In the genomic region with DNA sequence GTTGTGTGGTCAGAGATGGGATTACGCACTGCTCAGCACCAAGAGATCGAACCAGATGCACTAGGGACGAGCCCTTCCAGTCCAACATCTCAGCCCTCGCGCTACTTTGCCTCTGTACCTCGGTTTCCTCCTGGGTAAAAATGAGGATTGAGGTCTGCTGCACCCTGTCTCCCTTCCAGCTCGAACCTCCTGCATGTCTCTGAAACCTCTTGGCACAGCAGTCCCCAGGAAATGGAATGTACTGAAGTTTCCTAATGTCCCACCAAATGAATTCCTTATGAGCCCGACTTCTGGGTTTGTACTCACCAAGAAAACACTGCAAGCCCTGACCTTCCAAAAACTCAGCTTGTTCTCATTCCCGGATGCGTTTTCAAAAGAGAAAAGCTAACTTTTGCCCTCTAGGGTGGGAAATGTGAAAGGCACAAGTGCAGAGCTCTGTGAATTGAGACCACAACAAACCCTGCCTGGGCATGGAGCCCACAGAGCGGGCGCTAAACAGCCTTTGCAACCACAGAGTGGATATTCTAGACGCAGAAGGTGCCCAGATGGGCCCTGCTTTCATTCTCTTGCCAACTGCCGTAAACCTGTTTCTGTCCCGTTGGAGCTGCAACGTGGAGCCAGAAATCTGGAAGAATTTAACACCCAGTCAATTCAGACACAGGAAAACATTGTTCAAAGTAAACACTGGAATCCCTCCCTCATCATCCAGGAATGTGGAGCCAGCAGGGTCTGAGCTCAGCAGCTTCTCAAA, we compare ENCODE assay signal across 8 cellular contexts. TPM values are rescaled to one million over a fixed set of nuclear protein-coding genes. Genes with fewer than 3 reads are reported as not detected.
DNase-seq lines count a peak whose midpoint lies in the region; ATAC-seq and TF ChIP-seq lines count a peak whose summit lies in the region.

No MANE protein-coding gene starts in this region.

- H3K27ac Mint-ChIP-seq in natural killer cell: no peak overlapping the region

- peak overlapping the region; percentile 76 for H3K27ac ChIP-seq in right cardiac atrium (ENCODE audit: low read length)
- no peak overlapping the region for H3K27ac ChIP-seq in MM.1S (ENCODE audit: low read length)

- no peak overlapping the region for H3K4me3 Mint-ChIP-seq in natural killer cell

- no peaks in the 10 kb centered on the region for H3K27me3 Mint-ChIP-seq in natural killer cell (ENCODE audit: low read depth in 2 of 2)

- intact Hi-C loops in right cardiac atrium (cut with DNase I): no loop called here
- intact Hi-C loops in natural killer cell (cut with micrococcal nuclease): no loop called here

- H3K27me3 ChIP-seq in right cardiac atrium (ENCODE audit: control insufficient read depth, insufficient read depth) (no peaks in the 10 kb centered on the region), MM.1S (replicated peaks; ENCODE audit: insufficient read depth, low read length) (no peaks in the 10 kb centered on the region)

- H3K4me1 Mint-ChIP-seq in natural killer cell: peaks cover 0 to 5% of the 10 kb centered on the region in 2 donors

- TF ChIP-seq CTCF in natural killer cell (IDR thresholded peaks at IDR 0.05) (no peak), MM.1S (IDR thresholded peaks at IDR 0.05; ENCODE audit: low read length) (no peak)

- peaks cover 0 to 3% of the 10 kb centered on the region in 2 donors for H3K9me3 Mint-ChIP-seq in natural killer cell

- H3K36me3 Mint-ChIP-seq in natural killer cell: peaks cover 10% of the 10 kb centered on the region

- 42% methylated on average over 16 of the region's 16 CpGs for WGBS in right cardiac atrium

- H2AFZ ChIP-seq in MM.1S (ENCODE audit: low read length): no peak overlapping the region

- ATAC-seq in right cardiac atrium (peak; percentile 76 to 78), natural killer cell (no peak)

- DNase-seq in GM03348 (ENCODE audit: low spot score) (peak; percentile 85), amygdala (lab: John Stamatoyannopoulos, UW) (peak in 50 of 56 donors; percentile 15 to 85 (median 66)), right cardiac atrium (peak; percentile 61 to 88 (median 85)), skeletal muscle cell (ENCODE audit: low read depth) (peak; percentile 81), SKM-1 (lab: John Stamatoyannopoulos, UW; ENCODE audit: unreplicated experiment) (no peak), natural killer cell (no peak), UCSD-AML1 (lab: John Stamatoyannopoulos, UW; ENCODE audit: unreplicated experiment) (no peak), MM.1S (no peak)

- no peak overlapping the region for H3K4me2 ChIP-seq in MM.1S (ENCODE audit: low read depth, low read length)

- no peaks in the 10 kb centered on the region for H3K79me2 ChIP-seq in MM.1S (ENCODE audit: low read length)

- H3K9me3 ChIP-seq in right cardiac atrium (ENCODE audit: control insufficient read depth, low read length) (no peaks in the 10 kb centered on the region), MM.1S (replicated peaks; ENCODE audit: insufficient read depth, low read length) (no peaks in the 10 kb centered on the region)

- H3K36me3 ChIP-seq in MM.1S (replicated peaks; ENCODE audit: insufficient read depth, low read length): no peaks in the 10 kb centered on the region

- no peak overlapping the region for H3K9ac ChIP-seq in MM.1S (ENCODE audit: low read length)

- H3K4me1 ChIP-seq in right cardiac atrium (ENCODE audit: control insufficient read depth, insufficient read depth, low read length) (peaks cover 13% of the 10 kb centered on the region), MM.1S (ENCODE audit: low read length) (no peaks in the 10 kb centered on the region)

- no peak overlapping the region for H3K4me3 ChIP-seq in right cardiac atrium (ENCODE audit: low read length)
- no peak overlapping the region for H3K4me3 ChIP-seq in skeletal muscle cell (ENCODE audit: low read depth, low read length)
- H3K4me3 ChIP-seq in MM.1S (ENCODE audit: low read length): no peak overlapping the region

- H3F3A ChIP-seq in MM.1S (ENCODE audit: insufficient read depth, low read length): no peaks in the 10 kb centered on the region

- H4K20me1 ChIP-seq in MM.1S (ENCODE audit: insufficient read depth, low read length): no peaks in the 10 kb centered on the region

- no peaks in the 10 kb centered on the region for H3K9me2 ChIP-seq in MM.1S (replicated peaks; ENCODE audit: insufficient read depth, low read length)

RNA-seq across cellular contexts. Expression of a gene that starts 10.3 kb away (rescaled TPM):
- 1 to 10 TPM; 1.4 to 3.6 (median 2.3) TPM for total RNA-seq in right cardiac atrium
- polyA plus RNA-seq in right cardiac atrium: 2.7 TPM
- total RNA-seq in natural killer cell: 10 to 100 TPM in 2 of 3 donors, 1 to 10 TPM in 1; 5.5 to 14.0 (median 11.8) TPM

Comparison
In these comparisons a context has a peak if more than half of its experiments do, and no peak if none do; other contexts are left out.
1. DNase-seq: peak in GM03348 (single experiment), amygdala (50 of 56), right cardiac atrium (3 of 3) and skeletal muscle cell (single experiment); none in SKM-1 (single experiment), natural killer cell (single experiment), UCSD-AML1 (single experiment) and MM.1S (single experiment).
2. ATAC-seq: peak in right cardiac atrium (2 of 2); none in natural killer cell (0 of 3).